1 cellular context compared by ENCODE assay signal in genomic region chr4:151573945-151574344, GRCh38.
TF ChIP-seq lines count a peak whose summit lies in the region.

No MANE protein-coding gene starts in this region.

TF ChIP-seq in SK-N-SH, 30 proteins besides CTCF, POLR2A, EP300 and RAD21 (continued from another document):
- TF ChIP-seq ZBTB33 (IDR thresholded peaks at IDR 0.05; ENCODE audit: borderline replicate concordance, low read depth) (no peak), MXI1 (IDR thresholded peaks at IDR 0.05; ENCODE audit: low read depth, low read length) (no peak), EZH2phosphoT487 (IDR thresholded peaks at IDR 0.05; ENCODE audit: borderline replicate concordance, low read depth) (no peak), SMC3 (IDR thresholded peaks at IDR 0.05; ENCODE audit: low read depth, low read length) (no peak)
